8 cellular contexts compared by ENCODE assay signal in genomic region chr7:101857358-101857794, GRCh38. TPM values are rescaled to one million over a fixed set of nuclear protein-coding genes. Genes with fewer than 3 reads are reported as not detected.
A peak's percentile ranks its signal among the peaks of the same experiment; 100 is the strongest.
DNase-seq lines count a peak whose midpoint lies in the region; ATAC-seq and TF ChIP-seq lines count a peak whose summit lies in the region.

No MANE protein-coding gene starts in this region.

- no peak overlapping the region for H3K4me3 ChIP-seq in WERI-Rb-1 (ENCODE audit: low read depth, low read length)
- H3K4me3 ChIP-seq in brain microvascular endothelial cell (ENCODE audit: low read depth, low read length): no peak overlapping the region

- H3K27me3 ChIP-seq in WERI-Rb-1 (ENCODE audit: insufficient read depth, low read depth, severe bottlenecking) (no peaks in the 10 kb centered on the region), brain microvascular endothelial cell (replicated peaks) (no peaks in the 10 kb centered on the region)

- H3K4me3 Mint-ChIP-seq in natural killer cell: peak overlapping the region; percentile 94

- no peaks in the 10 kb centered on the region for H3K9me3 ChIP-seq in WERI-Rb-1 (ENCODE audit: severe bottlenecking)

- ATAC-seq in GM18498 (IDR thresholded peaks at IDR 0.05; ENCODE audit: unreplicated experiment) (peak; percentile 17), HG02610 (IDR thresholded peaks at IDR 0.05; ENCODE audit: unreplicated experiment) (peak; percentile 47), natural killer cell (no peak)

- H3K27me3 Mint-ChIP-seq in natural killer cell (ENCODE audit: low read depth in 2 of 2): no peaks in the 10 kb centered on the region

- intact Hi-C loops in natural killer cell (cut with micrococcal nuclease): loop anchor here (2.0 to 5.0 kb wide), 2 partner anchors 43 to 170 kb away; no protein-coding TSS in a partner anchor

- H3K36me3 ChIP-seq in WERI-Rb-1 (peaks cover 4% of the 10 kb centered on the region), brain microvascular endothelial cell (replicated peaks) (no peaks in the 10 kb centered on the region)

- H3K4me1 Mint-ChIP-seq in natural killer cell: peaks cover 21 to 45% of the 10 kb centered on the region in 2 donors

- TF ChIP-seq CTCF in natural killer cell (IDR thresholded peaks at IDR 0.05): peak; percentile 20
- TF ChIP-seq CTCF in WERI-Rb-1 (IDR thresholded peaks at IDR 0.05; ENCODE audit: low read depth, low read length): no peak
- TF ChIP-seq CTCF in brain microvascular endothelial cell (IDR thresholded peaks at IDR 0.05; ENCODE audit: low read depth, low read length, missing control alignments): no peak

- H3K27ac Mint-ChIP-seq in natural killer cell: peak overlapping the region; percentile 94 to 99

- H3K27ac ChIP-seq in WERI-Rb-1: no peak overlapping the region
- H3K27ac ChIP-seq in brain microvascular endothelial cell: no peak overlapping the region

- in situ Hi-C loops in brain microvascular endothelial cell (cut with HindIII; ENCODE audit: low pct_ligation_motif_present, low sequenced_read_pairs): no loop called here

- no peaks in the 10 kb centered on the region for H3K9me3 Mint-ChIP-seq in natural killer cell

- DNase-seq in activated CD4-positive, CD25-positive, alpha-beta regulatory T cell treated with anti-CD3 and anti-CD28 coated beads, Interleukin-2, amount 50 U/mL, for 72 hours: peak; percentile 32
- DNase-seq in natural killer cell: no peak
- DNase-seq in effector CD4-positive, alpha-beta T cell: no peak
- DNase-seq in activated gamma-delta T cell treated with Interleukin-2 at 50 U/mL for 16 hours: no peak
- no peak for DNase-seq in WERI-Rb-1
- no peak for DNase-seq in brain microvascular endothelial cell

- no peaks in the 10 kb centered on the region for H3K36me3 Mint-ChIP-seq in natural killer cell

RNA-seq across cellular contexts. Expression of gene CUX1, which starts 40.0 kb away (rescaled TPM):
- total RNA-seq in natural killer cell: 10 to 100 TPM; 59.8 to 77.4 (median 73.6) TPM

Comparison
In these comparisons a context has a peak if more than half of its experiments do, and no peak if none do; other contexts are left out.
1. ATAC-seq: peak in GM18498 (single experiment) and HG02610 (single experiment); none in natural killer cell (0 of 3).